ENCODE assay signal across 26 cellular contexts in the genomic region with DNA sequence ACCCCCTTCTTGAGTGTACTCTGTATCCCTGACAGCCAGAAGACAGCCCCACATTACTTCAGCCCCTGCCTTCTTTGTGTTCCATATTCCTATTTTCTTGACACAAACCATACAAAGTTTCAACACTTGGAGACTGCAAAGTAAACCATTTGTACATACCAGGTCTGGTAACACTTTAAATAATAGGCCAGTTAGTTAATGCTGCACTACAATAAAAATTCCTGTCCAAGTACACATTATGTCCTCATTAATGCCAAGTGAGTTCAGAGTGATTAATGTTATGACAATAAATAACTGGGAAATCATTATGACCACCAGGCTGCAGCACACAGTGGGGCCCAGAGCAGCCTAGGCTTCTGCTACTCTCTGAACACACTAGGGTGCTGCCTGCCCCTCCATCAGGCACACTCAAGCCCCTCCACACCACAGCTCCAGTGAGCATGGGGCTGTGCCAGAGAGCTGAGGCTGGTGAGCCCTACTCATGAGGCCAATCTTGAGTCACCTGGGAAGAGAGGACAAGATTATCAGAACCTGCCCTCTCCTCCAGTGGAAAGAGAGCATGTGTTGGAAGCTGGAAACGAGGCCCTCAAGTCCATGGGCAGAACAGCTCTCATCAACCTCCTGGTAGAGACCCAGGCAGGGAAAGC.
DNase-seq lines count a peak whose midpoint lies in the region; ATAC-seq, FAIRE-seq and TF ChIP-seq lines count a peak whose summit lies in the region.
"Had no signal": no experiment of that assay in that cellular context is flagged by ENCODE, and none has a peak within 500 bp of the region (broad histone marks: within the 10 kb centered on the region; RNA-seq: fewer than 3 reads in every experiment).

No MANE protein-coding gene starts in this region.

- H3K4me3 ChIP-seq in gastroesophageal sphincter (no peak overlapping the region), neuronal stem cell (ENCODE audit: low read length in 2 of 2) (no peak overlapping the region), ovary (no peak overlapping the region)
- H3K4me3 ChIP-seq: GM23338, MG63, SJSA1 had no signal

- H2BK5ac ChIP-seq in neuronal stem cell (ENCODE audit: low read length) = no peak overlapping the region

- H3K9me3 ChIP-seq in gastroesophageal sphincter (peaks cover 0 to 9% (median 0%) of the 10 kb centered on the region in 3 donors), neuronal stem cell (replicated peaks in 1 of 2; ENCODE audit: control insufficient read depth in 2 of 2, insufficient read depth in 1 of 2, low read depth in 1 of 2, low read length in 2 of 2) (no peaks in the 10 kb centered on the region), ovary (no peaks in the 10 kb centered on the region)
- H3K9me3 ChIP-seq: SJSA1 had no signal

- H3K4me1 ChIP-seq in gastroesophageal sphincter (peaks cover 0 to 30% (median 4%) of the 10 kb centered on the region in 3 donors), neuronal stem cell (ENCODE audit: control insufficient read depth in 2 of 2, insufficient read depth in 1 of 2, low read depth in 1 of 2, low read length in 2 of 2) (no peaks in the 10 kb centered on the region), ovary (ENCODE audit: insufficient read depth) (no peaks in the 10 kb centered on the region)

- WGBS in gastroesophageal sphincter (ENCODE audit: low coverage in 1 of 2), 2 donors = no CpG with 5 or more reads among the region's 1 CpG
- WGBS in neuronal stem cell (ENCODE audit: extremely low coverage in 2 of 2, insufficient read length in 2 of 2, insufficient replicate concordance in 1 of 2), 2 donors = no CpG with 5 or more reads among the region's 1 CpG
- 75 to 98% (median 91%) methylated on average over 1 of the region's 1 CpG for WGBS in ovary, 3 donors

- H3K4me3 Mint-ChIP-seq in activated CD8-positive, alpha-beta memory T cell treated with anti-CD3 and anti-CD28 coated beads, Interleukin-2, amount 10 ng/mL, durations not matched to agents 7 days and 5 days = no peak overlapping the region
- H3K4me3 Mint-ChIP-seq: GM23338, H9 had no signal

- H3K4me2 ChIP-seq in neuronal stem cell (ENCODE audit: insufficient read depth, low read length, poor library complexity, severe bottlenecking) = no peak overlapping the region
- H3K4me2 ChIP-seq: GM23338 had no signal

- no peak overlapping the region for H2BK15ac ChIP-seq in neuronal stem cell (ENCODE audit: low read length)

- no peaks in the 10 kb centered on the region for H3K4me1 Mint-ChIP-seq in activated CD8-positive, alpha-beta memory T cell treated with anti-CD3 and anti-CD28 coated beads, Interleukin-2, amount 10 ng/mL, durations not matched to agents 7 days and 5 days
- H3K4me1 Mint-ChIP-seq: GM23338 had no signal

- intact Hi-C loops in ovary (cut with DNase I) = no loop called here

- no peak overlapping the region for H3K27ac Mint-ChIP-seq in activated CD8-positive, alpha-beta memory T cell treated with anti-CD3 and anti-CD28 coated beads, Interleukin-2, amount 10 ng/mL, durations not matched to agents 7 days and 5 days
- H3K27ac Mint-ChIP-seq: GM23338, H9 had no signal

- TF ChIP-seq CTCF in gastroesophageal sphincter (IDR thresholded peaks at IDR 0.05) (no peak), ovary (IDR thresholded peaks at IDR 0.05) (no peak)

- peaks cover 7% of the 10 kb centered on the region for H3K27me3 Mint-ChIP-seq in activated CD8-positive, alpha-beta memory T cell treated with anti-CD3 and anti-CD28 coated beads, Interleukin-2, amount 10 ng/mL, durations not matched to agents 7 days and 5 days

- CTCF ChIA-PET in activated CD8-positive, alpha-beta memory T cell treated with anti-CD3 and anti-CD28 coated beads, Interleukin-2, amount 10 ng/mL, durations not matched to agents 7 days and 5 days (lab: Charles Lee) = no interaction called here

- TF ChIP-seq POLR2A in gastroesophageal sphincter (IDR thresholded peaks at IDR 0.05) (no peak), ovary (IDR thresholded peaks at IDR 0.05) (no peak)

- H4K91ac ChIP-seq in neuronal stem cell (ENCODE audit: low read depth, low read length, poor library complexity) = peak overlapping the region; percentile 40

- no peaks in the 10 kb centered on the region for H3K27me3 ChIP-seq in gastroesophageal sphincter
- H3K27me3 ChIP-seq in neuronal stem cell (ENCODE audit: control insufficient read depth in 3 of 3, insufficient read depth in 3 of 3, low read depth in 1 of 3, low read length in 3 of 3) = no peaks in the 10 kb centered on the region
- H3K27me3 ChIP-seq in ovary = no peaks in the 10 kb centered on the region
- H3K27me3 ChIP-seq: MG63, SJSA1 had no signal

- peak overlapping the region in 2 of 4 donors; percentile 30 to 61 for H3K27ac ChIP-seq in gastroesophageal sphincter
- no peak overlapping the region for H3K27ac ChIP-seq in neuronal stem cell (replicated peaks; ENCODE audit: low read length)
- H3K27ac ChIP-seq in ovary = no peak overlapping the region
- H3K27ac ChIP-seq: SJSA1 had no signal

- no peaks in the 10 kb centered on the region for H3K36me3 Mint-ChIP-seq in activated CD8-positive, alpha-beta memory T cell treated with anti-CD3 and anti-CD28 coated beads, Interleukin-2, amount 10 ng/mL, durations not matched to agents 7 days and 5 days

- FAIRE-seq in urothelium cell line (lab: Jason Lieb, UNC) = peak; percentile 17
- FAIRE-seq: HTR-8/SVneo had no signal

- H3K18ac ChIP-seq in neuronal stem cell (ENCODE audit: low read length) = peak overlapping the region; percentile 23

- no peak overlapping the region for H4K8ac ChIP-seq in neuronal stem cell (ENCODE audit: low read depth, low read length)

- DNase-seq in activated CD8-positive, alpha-beta memory T cell treated with anti-CD3 and anti-CD28 coated beads, Interleukin-2, amount 10 ng/mL, durations not matched to agents 7 days and 5 days = peak; percentile 31
- DNase-seq in activated CD8-positive, alpha-beta memory T cell treated with anti-CD3 and anti-CD28 coated beads, Interleukin-2, amount 50 U/mL, for 48 hours = no peak
- DNase-seq in neuronal stem cell (ENCODE audit: low spot score) (no peak), urothelium cell line (ENCODE audit: low spot score) (no peak), ovary (no peak)
- DNase-seq in activated CD4-positive, CD25-positive, alpha-beta regulatory T cell treated with anti-CD3 and anti-CD28 coated beads, Interleukin-2, amount 50 U/mL, for 72 hours = no peak
- DNase-seq: 8988T, ACHN, Calu3, DMS79 treated with DMSO at 0.1 percent for 48 hours, H9, KG1, MG63, NCI-H1105 treated with DMSO at 0.1 percent for 48 hours, NCI-H146, NCI-H1930, NCI-H2107, NCI-H446 treated with DMSO at 0.1 percent for 48 hours, NCI-H526, Right ventricle myocardium superior, RPMI8226 had no signal

- no peaks in the 10 kb centered on the region for H3K9me3 Mint-ChIP-seq in activated CD8-positive, alpha-beta memory T cell treated with anti-CD3 and anti-CD28 coated beads, Interleukin-2, amount 10 ng/mL, durations not matched to agents 7 days and 5 days (ENCODE audit: low read depth)
- H3K9me3 Mint-ChIP-seq: GM23338, H9 had no signal

- no peak overlapping the region for H3K9ac ChIP-seq in neuronal stem cell (ENCODE audit: low read depth, low read length, poor library complexity)

- H2BK12ac ChIP-seq in neuronal stem cell (ENCODE audit: low read length) = no peak overlapping the region

- no peak overlapping the region for H2BK120ac ChIP-seq in neuronal stem cell (ENCODE audit: low read depth, low read length)

- H3K79me1 ChIP-seq in neuronal stem cell (ENCODE audit: low read depth, low read length) = no peaks in the 10 kb centered on the region

- H2AFZ ChIP-seq in neuronal stem cell (ENCODE audit: low read length) = no peak overlapping the region
- H2AFZ ChIP-seq: GM23338 had no signal

- no peak overlapping the region for H3K14ac ChIP-seq in neuronal stem cell (ENCODE audit: low read length)

- ATAC-seq in activated CD8-positive, alpha-beta memory T cell treated with anti-CD3 and anti-CD28 coated beads, Interleukin-2, amount 10 ng/mL, durations not matched to agents 7 days and 5 days = no peak
- ATAC-seq in gastroesophageal sphincter (peak; percentile 6), GM18858 (IDR thresholded peaks at IDR 0.05; ENCODE audit: unreplicated experiment) (no peak)
- ATAC-seq: GM23338 had no signal

- H2AK5ac ChIP-seq in neuronal stem cell (ENCODE audit: low read depth, low read length) = no peak overlapping the region

- H3K23ac ChIP-seq in neuronal stem cell (ENCODE audit: low read depth, low read length, poor library complexity) = no peak overlapping the region

- TF ChIP-seq EP300 in gastroesophageal sphincter (IDR thresholded peaks at IDR 0.05) (no peak), ovary (IDR thresholded peaks at IDR 0.05) (no peak)

- no peak overlapping the region for H3K4ac ChIP-seq in neuronal stem cell (ENCODE audit: low read length)

- H3K36me3 ChIP-seq in gastroesophageal sphincter (no peaks in the 10 kb centered on the region), neuronal stem cell (replicated peaks in 1 of 2; ENCODE audit: control insufficient read depth in 2 of 2, insufficient read depth in 2 of 2, low read length in 2 of 2) (no peaks in the 10 kb centered on the region), ovary (no peaks in the 10 kb centered on the region)
- H3K36me3 ChIP-seq: MG63, SJSA1 had no signal
